8 cellular contexts compared by ENCODE assay signal in the genomic region with DNA sequence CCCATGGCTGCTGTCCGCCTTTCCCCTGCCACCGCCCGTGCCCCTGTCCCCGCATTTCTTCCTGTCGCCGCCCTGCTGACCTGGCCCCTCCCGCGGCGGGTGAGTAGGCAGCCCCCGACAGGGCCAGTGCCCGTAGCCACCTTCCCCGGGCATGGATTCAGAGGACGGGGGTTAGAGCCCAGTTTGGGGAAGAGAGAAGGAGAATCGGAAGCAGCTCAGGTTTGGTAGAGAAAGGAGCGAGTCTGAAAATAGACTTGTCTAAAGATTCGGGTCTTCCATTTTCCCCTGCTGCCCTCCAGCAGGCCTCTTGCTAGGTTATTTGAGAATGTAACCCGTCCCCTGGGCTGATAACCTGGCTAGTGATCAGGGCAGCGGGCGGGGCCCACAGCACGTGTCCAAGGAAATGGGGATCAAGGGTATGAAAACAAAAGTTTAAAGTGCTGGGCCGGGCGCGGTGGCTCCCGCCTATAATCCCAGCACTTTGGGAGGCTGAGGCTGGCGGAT. TPM values are rescaled to one million over a fixed set of nuclear protein-coding genes. Genes with fewer than 3 reads are reported as not detected.
DNase-seq lines count a peak whose midpoint lies in the region; ATAC-seq and TF ChIP-seq lines count a peak whose summit lies in the region.

No MANE protein-coding gene starts in this region.

- DNase-seq in Caki2 (ENCODE audit: low read depth) = peak; percentile 72
- peak; percentile 43 for DNase-seq in HuH-7.5 (ENCODE audit: low spot score)
- DNase-seq in body of pancreas = peak; percentile 79 to 85 (median 82)
- no peak for DNase-seq in naive thymus-derived CD8-positive, alpha-beta T cell
- DNase-seq in pons (ENCODE audit: low spot score) = no peak
- no peak for DNase-seq in aorta
- DNase-seq in stimulated activated CD4-positive, alpha-beta T cell treated with anti-CD3 and anti-CD28 coated beads, Interleukin-4, amount 100 ng/mL, for 1 hour = no peak

- peak overlapping the region; percentile 55 to 79 (median 68) for H3K4me3 Mint-ChIP-seq in naive thymus-derived CD8-positive, alpha-beta T cell

- TF ChIP-seq CTCF in body of pancreas (IDR thresholded peaks at IDR 0.05) = no peak

- H3K4me1 ChIP-seq in body of pancreas (peaks cover 52% of the 10 kb centered on the region), aorta (ENCODE audit: control insufficient read depth in 1 of 2, insufficient read depth in 2 of 2, low read length in 2 of 2) (no peaks in the 10 kb centered on the region)

- no peaks in the 10 kb centered on the region for H3K9me3 Mint-ChIP-seq in naive thymus-derived CD8-positive, alpha-beta T cell

- peaks cover 0 to 13% (median 1%) of the 10 kb centered on the region in 5 donors for H3K27me3 Mint-ChIP-seq in naive thymus-derived CD8-positive, alpha-beta T cell

- peak overlapping the region in 1 of 2 donors; percentile 6 for H3K4me3 ChIP-seq in body of pancreas
- no peak overlapping the region for H3K4me3 ChIP-seq in aorta (ENCODE audit: low read length in 2 of 2)

- TF ChIP-seq POLR2A in body of pancreas (IDR thresholded peaks at IDR 0.05) = peak; percentile 38 to 85 (median 83)

- no peaks in the 10 kb centered on the region for H3K36me3 Mint-ChIP-seq in naive thymus-derived CD8-positive, alpha-beta T cell

- WGBS in body of pancreas, 2 donors = 0 to 4% methylated on average over 20 to 25 of the region's 25 CpGs
- WGBS in aorta, 2 donors = 20 to 21% methylated on average over 22 to 25 of the region's 25 CpGs

- in situ Hi-C loops in Caki2 (cut with HindIII; ENCODE audit: low pct_unique_long_range_greater_than_20kb, low sequenced_read_pairs) = no loop called here

- H3K4me1 Mint-ChIP-seq in naive thymus-derived CD8-positive, alpha-beta T cell = peaks cover 17 to 35% (median 30%) of the 10 kb centered on the region in 4 donors

- H3K9me3 ChIP-seq in body of pancreas (no peaks in the 10 kb centered on the region), aorta (ENCODE audit: control insufficient read depth, low read length) (no peaks in the 10 kb centered on the region)

- H3K27me3 ChIP-seq in body of pancreas = no peaks in the 10 kb centered on the region
- H3K27me3 ChIP-seq in aorta (ENCODE audit: control insufficient read depth in 1 of 2, insufficient read depth in 2 of 2, low read length in 1 of 2) = no peaks in the 10 kb centered on the region

- ATAC-seq in body of pancreas = peak; percentile 8
- ATAC-seq in naive thymus-derived CD8-positive, alpha-beta T cell = no peak
- ATAC-seq in aorta (ENCODE audit: low FRiP score) = no peak
- no peak for ATAC-seq in GM18519 (IDR thresholded peaks at IDR 0.05; ENCODE audit: low FRiP score, unreplicated experiment)

- intact Hi-C loops in body of pancreas (cut with DNase I) (no loop called here), aorta (cut with DNase I) (no loop called here)

- POLR2A ChIA-PET in naive thymus-derived CD8-positive, alpha-beta T cell (lab: Charles Lee) = interaction anchor here (0.6 to 10.1 kb wide), 3 partner anchors 20 to 767 kb away, joined by 3 to 170 read pairs (median 8); partner anchors contain the start of genes CLDN6, HCFC1R1, SLX4 and THOC6

- peak overlapping the region in 1 of 10 donors; percentile 62 for H3K27ac Mint-ChIP-seq in naive thymus-derived CD8-positive, alpha-beta T cell

- H3K36me3 ChIP-seq in body of pancreas (replicated peaks in 1 of 2; ENCODE audit: insufficient read depth in 1 of 2, low read depth in 2 of 2) (no peaks in the 10 kb centered on the region), aorta (ENCODE audit: control insufficient read depth in 1 of 2, insufficient read depth in 2 of 2, low read length in 1 of 2) (no peaks in the 10 kb centered on the region)

- H3K27ac ChIP-seq in body of pancreas (peak overlapping the region; percentile 68 to 94 (median 92)), aorta (ENCODE audit: low read depth in 1 of 2, low read length in 2 of 2) (no peak overlapping the region)

RNA-seq across cellular contexts. Expression of gene CLDN9, which starts 7.9 kb away (rescaled TPM):
- total RNA-seq in Caki2 (2014; rRNA removed; shearing (Covaris generic); ENCODE audit: low replicate concordance) = 0.07 TPM in 1 of 2 replicates, not detected in the other
- 10 to 100 TPM in 1 of 2 donors, 1 to 10 TPM in 1; 4.7 to 11.2 TPM for total RNA-seq in body of pancreas
- total RNA-seq in naive thymus-derived CD8-positive, alpha-beta T cell = not detected
- not detected for polyA plus RNA-seq in naive thymus-derived CD8-positive, alpha-beta T cell
- total RNA-seq in aorta = under 1 TPM in 1 of 2 donors, not detected in 1; 0.18 TPM
- under 1 TPM in 1 of 2 donors, not detected in 1; 0.20 TPM for polyA plus RNA-seq in aorta

RNA-seq across cellular contexts. Expression of gene CLDN6, which starts 13.2 kb away (rescaled TPM):
- not detected in 2 replicates for total RNA-seq in Caki2 (2014; rRNA removed; shearing (Covaris generic); ENCODE audit: low replicate concordance)
- total RNA-seq in body of pancreas (under 1 TPM; 0.33 to 0.78 TPM), aorta (not detected)
- total RNA-seq in naive thymus-derived CD8-positive, alpha-beta T cell = not detected
- polyA plus RNA-seq in naive thymus-derived CD8-positive, alpha-beta T cell = not detected
- polyA plus RNA-seq in aorta = not detected

RNA-seq across cellular contexts. Expression of gene TNFRSF12A, which starts 15.3 kb away (rescaled TPM):
- 975 and 1,222 TPM in 2 replicates for total RNA-seq in Caki2 (2014; rRNA removed; shearing (Covaris generic); ENCODE audit: low replicate concordance)
- total RNA-seq in body of pancreas (100 to 1,000 TPM; 132 to 229 TPM), aorta (100 to 1,000 TPM in 1 of 2 donors, 10 to 100 TPM in 1; 60.4 to 271 TPM)
- total RNA-seq in naive thymus-derived CD8-positive, alpha-beta T cell = under 1 TPM in 1 of 2 experiments, not detected in 1; 0.57 TPM
- under 1 TPM in 1 of 3 donors, not detected in 2; 0.33 TPM for polyA plus RNA-seq in naive thymus-derived CD8-positive, alpha-beta T cell
- 100 to 1,000 TPM in 1 of 2 donors, 10 to 100 TPM in 1; 84.9 to 107 TPM for polyA plus RNA-seq in aorta

RNA-seq across cellular contexts. Expression of gene HCFC1R1, which starts 18.9 kb away (rescaled TPM):
- total RNA-seq in Caki2 (2014; rRNA removed; shearing (Covaris generic); ENCODE audit: low replicate concordance) = 461 and 685 TPM in 2 replicates
- total RNA-seq in body of pancreas = 10 to 100 TPM in 1 of 2 donors, 1 to 10 TPM in 1; 6.9 to 15.3 TPM
- 10 to 100 TPM; 14.0 to 15.1 TPM for total RNA-seq in naive thymus-derived CD8-positive, alpha-beta T cell
- polyA plus RNA-seq in naive thymus-derived CD8-positive, alpha-beta T cell = 10 to 100 TPM; 13.1 to 16.5 (median 16.5) TPM
- total RNA-seq in aorta = 10 to 100 TPM; 88.5 to 99.7 TPM
- polyA plus RNA-seq in aorta = 100 to 1,000 TPM; 299 to 303 TPM

RNA-seq across cellular contexts. Expression of gene THOC6, which starts 19.0 kb away (rescaled TPM):
- 247 and 252 TPM in 2 replicates for total RNA-seq in Caki2 (2014; rRNA removed; shearing (Covaris generic); ENCODE audit: low replicate concordance)
- total RNA-seq in body of pancreas (10 to 100 TPM; 11.7 to 21.8 TPM), aorta (10 to 100 TPM; 18.9 to 29.8 TPM)
- total RNA-seq in naive thymus-derived CD8-positive, alpha-beta T cell = 10 to 100 TPM; 24.2 to 24.9 TPM
- polyA plus RNA-seq in naive thymus-derived CD8-positive, alpha-beta T cell = 10 to 100 TPM; 45.2 to 59.0 (median 58.8) TPM
- polyA plus RNA-seq in aorta = 10 to 100 TPM; 18.5 to 60.6 TPM

Comparison
In these comparisons a context has a peak if more than half of its experiments do, and no peak if none do; other contexts are left out.
1. DNase-seq: peak in Caki2 (single experiment), HuH-7.5 (single experiment) and body of pancreas (4 of 4); none in naive thymus-derived CD8-positive, alpha-beta T cell (0 of 10), pons (single experiment), aorta (0 of 2) and stimulated activated CD4-positive, alpha-beta T cell treated with anti-CD3 and anti-CD28 coated beads, Interleukin-4, amount 100 ng/mL, for 1 hour (single experiment).
2. H3K27ac ChIP-seq: peak in body of pancreas (4 of 4); none in aorta (0 of 2).
3. RNA of gene TNFRSF12A, which starts 15.3 kb away (total RNA-seq): 975 to 1,222 TPM in Caki2, 60.4 to 271 TPM in aorta and 132 to 229 TPM in body of pancreas; 0.57 TPM in naive thymus-derived CD8-positive, alpha-beta T cell; every median in the first group is over 10 times any median in the second.